In the genomic region with DNA sequence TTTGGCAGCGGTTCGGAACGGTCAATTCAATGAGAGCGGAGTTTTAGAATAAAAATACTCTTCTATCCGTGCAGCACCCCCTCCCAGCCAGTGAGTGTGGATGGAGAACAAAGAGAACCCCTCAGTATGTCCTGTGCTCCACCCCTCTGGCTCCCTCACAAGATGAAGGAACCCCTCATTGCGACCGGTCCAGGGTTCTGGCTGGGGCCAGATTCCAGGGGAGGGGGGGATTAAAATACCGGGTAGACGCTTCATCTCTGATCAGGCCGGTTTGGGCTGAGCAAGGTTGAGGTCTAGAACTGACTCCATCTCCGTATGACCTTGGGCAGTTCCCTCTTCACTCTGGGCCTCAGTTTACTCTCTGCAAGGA, we compare ENCODE assay signal across 23 cellular contexts. TPM values are rescaled to one million over a fixed set of nuclear protein-coding genes. Genes with fewer than 3 reads are reported as not detected.
"Had no signal": no experiment of that assay in that cellular context is flagged by ENCODE, and none has a peak within 500 bp of the region (broad histone marks: within the 10 kb centered on the region; RNA-seq: fewer than 3 reads in every experiment).

No MANE protein-coding gene starts in this region.

- H3K27ac ChIP-seq: brain microvascular endothelial cell, colonic mucosa, gastroesophageal sphincter, heart right ventricle, lower lobe of right lung, tibial artery, uterus had no signal

- H3K4me3 ChIP-seq: colonic mucosa, lower lobe of right lung, uterus had no signal

- H3K9me3 Mint-ChIP-seq: activated T-cell treated with anti-CD3 and anti-CD28 coated beads, Interleukin-2, amount 50 U/mL, for 72 hours; central memory CD8-positive, alpha-beta T cell; natural killer cell treated with Interleukin-12 subunit alpha and Interleukin-12 subunit beta and Interleukin-15 and Interleukin-18, amount 100 ng/mL, for 72 hours; T-helper 2 cell treated with Interferon-gamma antibody and Interleukin-4, amounts not matched to agents 5 μg/mL and 100 μg/mL, for 36 hours had no signal

- H3K9me3 ChIP-seq: colonic mucosa, gastroesophageal sphincter, heart right ventricle, lower lobe of right lung, tibial artery, uterus had no signal

- ATAC-seq: activated T-cell treated with anti-CD3 and anti-CD28 coated beads, Interleukin-2, amount 50 U/mL, for 72 hours; gastroesophageal sphincter; heart right ventricle; lower lobe of right lung; natural killer cell treated with Interleukin-12 subunit alpha and Interleukin-12 subunit beta and Interleukin-15 and Interleukin-18, amount 100 ng/mL, for 72 hours; stimulated activated naive CD8-positive, alpha-beta T cell treated with anti-CD3 and anti-CD28 coated beads, Interleukin-15, Interleukin-2, amounts not matched to agents 100 U/mL and 50 U/mL, for 24 hours had no signal

- H3K36me3 ChIP-seq: brain microvascular endothelial cell, colonic mucosa, gastroesophageal sphincter, heart right ventricle, lower lobe of right lung, tibial artery, uterus had no signal

- FAIRE-seq: keratinocyte had no signal

- H3K36me3 Mint-ChIP-seq: natural killer cell treated with Interleukin-12 subunit alpha and Interleukin-12 subunit beta and Interleukin-15 and Interleukin-18, amount 100 ng/mL, for 72 hours had no signal

- H3K27ac Mint-ChIP-seq: activated T-cell treated with anti-CD3 and anti-CD28 coated beads, Interleukin-2, amount 50 U/mL, for 72 hours; natural killer cell treated with Interleukin-12 subunit alpha and Interleukin-12 subunit beta and Interleukin-15 and Interleukin-18, amount 100 ng/mL, for 72 hours; progenitor cell of endocrine pancreas; T-helper 2 cell treated with Interferon-gamma antibody and Interleukin-4, amounts not matched to agents 5 μg/mL and 100 μg/mL, for 36 hours had no signal

- H3K4me3 Mint-ChIP-seq: central memory CD8-positive, alpha-beta T cell; natural killer cell treated with Interleukin-12 subunit alpha and Interleukin-12 subunit beta and Interleukin-15 and Interleukin-18, amount 100 ng/mL, for 72 hours; T-helper 2 cell treated with Interferon-gamma antibody and Interleukin-4, amounts not matched to agents 5 μg/mL and 100 μg/mL, for 36 hours had no signal

- DNase-seq: activated CD4-positive, CD25-positive, alpha-beta regulatory T cell; activated effector memory CD4-positive, alpha-beta T cell treated with anti-CD3 and anti-CD28 coated beads, Interleukin-2, amount 50 U/mL, for 16 hours; activated naive CD4-positive, alpha-beta T cell treated with anti-CD3 and anti-CD28 coated beads, Interleukin-2, amount 50 U/mL, for 16 hours; activated T-cell treated with anti-CD3 and anti-CD28 coated beads, Interleukin-2, amount 50 U/mL, for 72 hours; aorta; brain microvascular endothelial cell; colonic mucosa; lower lobe of right lung; stimulated activated CD4-positive, alpha-beta T cell treated with anti-CD3 and anti-CD28 coated beads, Interleukin-2, amount 100 ng/mL, for 24 hours; stimulated activated naive CD8-positive, alpha-beta T cell treated with anti-CD3 and anti-CD28 coated beads, Interleukin-15, Interleukin-2, amounts not matched to agents 100 U/mL and 50 U/mL, for 24 hours; substantia nigra; tibial artery; uterus had no signal

RNA-seq across cellular contexts. Expression of a gene that starts 5.9 kb away (rescaled TPM):
- total RNA-seq: colonic mucosa, skeletal muscle tissue had no signal
- polyA plus RNA-seq: aorta, heart right ventricle, keratinocyte had no signal

RNA-seq across cellular contexts. Expression of a gene that starts 7.2 kb away (rescaled TPM):
- total RNA-seq: activated CD8-positive, alpha-beta memory T cell treated with anti-CD3 and anti-CD28 coated beads for 36 hours; activated T-cell treated with anti-CD3 and anti-CD28 coated beads, Interleukin-2, amount 50 U/mL, for 72 hours; aorta; colonic mucosa; gastroesophageal sphincter; heart right ventricle; lower lobe of right lung; mesenteric fat pad; natural killer cell treated with Interleukin-12 subunit alpha and Interleukin-12 subunit beta and Interleukin-15 and Interleukin-18, amount 100 ng/mL, for 72 hours had no signal
- polyA plus RNA-seq: aorta, heart right ventricle, keratinocyte had no signal
